Comparison of ENCODE assay signal across 14 cellular contexts in genomic region chr17:19461139-19461538, GRCh38. TPM values are rescaled to one million over a fixed set of nuclear protein-coding genes. Genes with fewer than 3 reads are reported as not detected.
DNase-seq lines count a peak whose midpoint lies in the region; ATAC-seq and TF ChIP-seq lines count a peak whose summit lies in the region.
"Had no signal": no experiment of that assay in that cellular context is flagged by ENCODE, and none has a peak within 500 bp of the region (broad histone marks: within the 10 kb centered on the region; RNA-seq: fewer than 3 reads in every experiment).

No MANE protein-coding gene starts in this region.

- no peak overlapping the region for H3K9ac ChIP-seq in MM.1S (ENCODE audit: low read length)

- intact Hi-C loops in mucosa of descending colon (cut with DNase I, micrococcal nuclease): no loop called here

- no peak overlapping the region for H3K4me3 Mint-ChIP-seq in CD4-positive, CD25-positive, alpha-beta regulatory T cell
- H3K4me3 Mint-ChIP-seq in central memory CD8-positive, alpha-beta T cell: no peak overlapping the region
- H3K4me3 Mint-ChIP-seq in activated T-helper 17 cell treated with anti-CD3 and anti-CD28 coated beads, Interleukin-2, amount 50 U/mL, for 72 hours: no peak overlapping the region

- H3K36me3 Mint-ChIP-seq in CD4-positive, CD25-positive, alpha-beta regulatory T cell: no peaks in the 10 kb centered on the region
- H3K36me3 Mint-ChIP-seq in central memory CD8-positive, alpha-beta T cell (ENCODE audit: insufficient read depth): no peaks in the 10 kb centered on the region
- no peaks in the 10 kb centered on the region for H3K36me3 Mint-ChIP-seq in activated T-helper 17 cell treated with anti-CD3 and anti-CD28 coated beads, Interleukin-2, amount 50 U/mL, for 72 hours (ENCODE audit: low read depth)

- H3K4me3 ChIP-seq in CD4-positive, CD25-positive, alpha-beta regulatory T cell (ENCODE audit: low read depth, low read length): no peak overlapping the region
- H3K4me3 ChIP-seq in MM.1S (ENCODE audit: low read length) (no peak overlapping the region), mucosa of descending colon (no peak overlapping the region)
- H3K4me3 ChIP-seq: ascending aorta had no signal

- peaks cover 22% of the 10 kb centered on the region for H3K4me1 ChIP-seq in CD4-positive, CD25-positive, alpha-beta regulatory T cell (ENCODE audit: control insufficient read depth, insufficient read depth, low read length, poor library complexity, severe bottlenecking)
- H3K4me1 ChIP-seq in MM.1S (ENCODE audit: low read length) (peaks cover 39% of the 10 kb centered on the region), mucosa of descending colon (ENCODE audit: low read depth) (peaks cover 31% of the 10 kb centered on the region)

- no peak for ATAC-seq in CD4-positive, CD25-positive, alpha-beta regulatory T cell (ENCODE audit: low read depth in 2 of 2)
- no peak for ATAC-seq in central memory CD8-positive, alpha-beta T cell (replicated peaks; ENCODE audit: extremely low read depth, poor library complexity, severe bottlenecking)
- ATAC-seq in mucosa of descending colon: peak; percentile 75
- ATAC-seq in HG03196 (IDR thresholded peaks at IDR 0.05; ENCODE audit: unreplicated experiment): no peak
- ATAC-seq in HG02642 (IDR thresholded peaks at IDR 0.05; ENCODE audit: poor library complexity, unreplicated experiment): no peak
- no peak for ATAC-seq in activated T-helper 17 cell treated with anti-CD3 and anti-CD28 coated beads, Interleukin-2, amount 50 U/mL, for 72 hours (replicated peaks)

- TF ChIP-seq CTCF in MM.1S (IDR thresholded peaks at IDR 0.05; ENCODE audit: low read length): no peak
- TF ChIP-seq CTCF in mucosa of descending colon (IDR thresholded peaks at IDR 0.05): no peak

- H3K79me2 ChIP-seq in MM.1S (ENCODE audit: low read length): no peaks in the 10 kb centered on the region

- no peaks in the 10 kb centered on the region for H3K27me3 Mint-ChIP-seq in CD4-positive, CD25-positive, alpha-beta regulatory T cell
- no peaks in the 10 kb centered on the region for H3K27me3 Mint-ChIP-seq in central memory CD8-positive, alpha-beta T cell
- H3K27me3 Mint-ChIP-seq in activated T-helper 17 cell treated with anti-CD3 and anti-CD28 coated beads, Interleukin-2, amount 50 U/mL, for 72 hours: no peaks in the 10 kb centered on the region

- H3F3A ChIP-seq in MM.1S (ENCODE audit: insufficient read depth, low read length): peaks cover 36% of the 10 kb centered on the region

- peaks cover 0 to 61% (median 23%) of the 10 kb centered on the region in 4 donors for H3K4me1 Mint-ChIP-seq in CD4-positive, CD25-positive, alpha-beta regulatory T cell
- H3K4me1 Mint-ChIP-seq in central memory CD8-positive, alpha-beta T cell: peaks cover 42% of the 10 kb centered on the region
- peaks cover 15% of the 10 kb centered on the region for H3K4me1 Mint-ChIP-seq in activated T-helper 17 cell treated with anti-CD3 and anti-CD28 coated beads, Interleukin-2, amount 50 U/mL, for 72 hours

- peak overlapping the region; percentile 2; the same call in 1 of the 2 replicates for H3K4me2 ChIP-seq in MM.1S (ENCODE audit: low read depth, low read length)

- H3K9me3 Mint-ChIP-seq in CD4-positive, CD25-positive, alpha-beta regulatory T cell: no peaks in the 10 kb centered on the region
- no peaks in the 10 kb centered on the region for H3K9me3 Mint-ChIP-seq in central memory CD8-positive, alpha-beta T cell
- no peaks in the 10 kb centered on the region for H3K9me3 Mint-ChIP-seq in activated T-helper 17 cell treated with anti-CD3 and anti-CD28 coated beads, Interleukin-2, amount 50 U/mL, for 72 hours

- H3K27ac Mint-ChIP-seq in CD4-positive, CD25-positive, alpha-beta regulatory T cell: peak overlapping the region in 2 of 3 donors; percentile 44 to 51
- H3K27ac Mint-ChIP-seq in central memory CD8-positive, alpha-beta T cell (ENCODE audit: low read depth): peak overlapping the region; percentile 49
- H3K27ac Mint-ChIP-seq in activated T-helper 17 cell treated with anti-CD3 and anti-CD28 coated beads, Interleukin-2, amount 50 U/mL, for 72 hours: no peak overlapping the region

- H3K9me3 ChIP-seq in CD4-positive, CD25-positive, alpha-beta regulatory T cell (ENCODE audit: control insufficient read depth in 2 of 2, low read length in 2 of 2): no peaks in the 10 kb centered on the region
- H3K9me3 ChIP-seq in MM.1S (replicated peaks; ENCODE audit: insufficient read depth, low read length): no peaks in the 10 kb centered on the region
- no peaks in the 10 kb centered on the region for H3K9me3 ChIP-seq in mucosa of descending colon
- H3K9me3 ChIP-seq: ascending aorta had no signal

- H4K20me1 ChIP-seq in MM.1S (ENCODE audit: insufficient read depth, low read length): 0 out of 2 replicates have a peak, but pooled peaks cover 4% of the 10 kb centered on the region

- no peak for DNase-seq in CD4-positive, CD25-positive, alpha-beta regulatory T cell
- DNase-seq in MM.1S (peak; percentile 82), mucosa of descending colon (peak in 1 of 3 donors; percentile 40), NCI-H2227 treated with DMSO at 0.1 percent for 48 hours (lab: John Stamatoyannopoulos, UW) (no peak)
- no peak for DNase-seq in central memory CD8-positive, alpha-beta T cell (ENCODE audit: low spot score in 2 of 2)
- DNase-seq: EL, NCI-H524 treated with DMSO at 0.1 percent for 48 hours, WERI-Rb-1 had no signal

- H3K27ac ChIP-seq in CD4-positive, CD25-positive, alpha-beta regulatory T cell (ENCODE audit: insufficient read depth, low read length, poor library complexity, severe bottlenecking): no peak overlapping the region
- H3K27ac ChIP-seq in MM.1S (ENCODE audit: low read length): no peak overlapping the region
- H3K27ac ChIP-seq: ascending aorta, WERI-Rb-1 had no signal

- no peak overlapping the region for H2AFZ ChIP-seq in MM.1S (ENCODE audit: low read length)

- no peaks in the 10 kb centered on the region for H3K36me3 ChIP-seq in CD4-positive, CD25-positive, alpha-beta regulatory T cell (ENCODE audit: control insufficient read depth, insufficient read depth, low read length)
- no peaks in the 10 kb centered on the region for H3K36me3 ChIP-seq in MM.1S (replicated peaks; ENCODE audit: insufficient read depth, low read length)
- no peaks in the 10 kb centered on the region for H3K36me3 ChIP-seq in mucosa of descending colon (ENCODE audit: low read depth)
- H3K36me3 ChIP-seq: ascending aorta, WERI-Rb-1 had no signal

- H3K9me2 ChIP-seq in MM.1S (replicated peaks; ENCODE audit: insufficient read depth, low read length): no peaks in the 10 kb centered on the region

- H3K27me3 ChIP-seq in CD4-positive, CD25-positive, alpha-beta regulatory T cell (ENCODE audit: control insufficient read depth, insufficient read depth, low read length): no peaks in the 10 kb centered on the region
- H3K27me3 ChIP-seq in MM.1S (replicated peaks; ENCODE audit: insufficient read depth, low read length): peaks cover 65% of the 10 kb centered on the region
- H3K27me3 ChIP-seq: ascending aorta had no signal

RNA-seq across cellular contexts. Expression of gene RNF112, which starts 50.1 kb away (rescaled TPM):
- 0.39 TPM for total RNA-seq in CD4-positive, CD25-positive, alpha-beta regulatory T cell
- not detected for polyA plus RNA-seq in CD4-positive, CD25-positive, alpha-beta regulatory T cell
- 10 to 100 TPM in 1 of 3 donors, 1 to 10 TPM in 2; 2.4 to 13.4 (median 3.4) TPM for total RNA-seq in mucosa of descending colon
- total RNA-seq in activated T-helper 17 cell treated with anti-CD3 and anti-CD28 coated beads, Interleukin-2, amount 50 U/mL, for 72 hours: 1 to 10 TPM in 1 of 2 donors, under 1 TPM in 1; 0.56 to 3.1 TPM
- total RNA-seq: LHCN-M2, SK-MEL-5 had no signal
